2 cellular contexts compared by ENCODE assay signal in genomic region chr19:49864890-49865289, GRCh38.
TF ChIP-seq lines count a peak whose summit lies in the region.

No MANE protein-coding gene starts in this region.

TF ChIP-seq in A549, 52 proteins besides CTCF, POLR2A, EP300 and RAD21:
- TF ChIP-seq MAX (IDR thresholded peaks at IDR 0.05) (peak; percentile 16; the same call in 1 of the 2 replicates), KDM5A (IDR thresholded peaks at IDR 0.05) (no peak), KDM1A (IDR thresholded peaks at IDR 0.05; ENCODE audit: low read depth) (peak; percentile 94), HDAC2 (IDR thresholded peaks at IDR 0.05) (peak; percentile 53; the same call in 1 of the 2 replicates), HOXA7 (CRISPR knock-in tag; IDR thresholded peaks at IDR 0.05) (no peak), CHD2 (IDR thresholded peaks at IDR 0.05; ENCODE audit: low read length, partially characterized antibody) (no peak), EHMT2 (IDR thresholded peaks at IDR 0.05; ENCODE audit: low read depth) (no peak), JUNB (IDR thresholded peaks at IDR 0.05) (no peak), ELK1 (IDR thresholded peaks at IDR 0.05; ENCODE audit: low read depth, low read length) (no peak), JUN (IDR thresholded peaks at IDR 0.05) (no peak), CBX8 (IDR thresholded peaks at IDR 0.05) (no peak), SMC3 (IDR thresholded peaks at IDR 0.05) (no peak), CHD4 (IDR thresholded peaks at IDR 0.05; ENCODE audit: borderline replicate concordance) (0 out of 2 replicates have a peak, but pooled peaks have one; percentile 41), HOXB13 (CRISPR knock-in tag; IDR thresholded peaks at IDR 0.05; ENCODE audit: low read depth) (no peak)

TF ChIP-seq in HepG2, 621 proteins besides CTCF, POLR2A, EP300 and RAD21:
- TF ChIP-seq CHD4 (IDR thresholded peaks at IDR 0.05; ENCODE audit: borderline replicate concordance, low read length) (peak; percentile 36; the same call in 1 of the 2 replicates), ZNF547 (CRISPR knock-in tag; IDR thresholded peaks at IDR 0.05) (0 out of 2 replicates have a peak, but pooled peaks have one; percentile 17), ZFP37 (CRISPR knock-in tag; IDR thresholded peaks at IDR 0.05; ENCODE audit: borderline replicate concordance) (no peak), THYN1 (CRISPR knock-in tag; IDR thresholded peaks at IDR 0.05; ENCODE audit: borderline replicate concordance, low read depth) (no peak), ADNP (CRISPR knock-in tag; IDR thresholded peaks at IDR 0.05) (peak; percentile 31; the same call in 1 of the 2 replicates), ZNF629 (CRISPR knock-in tag; conservative IDR thresholded peaks at IDR 0.05) (peak; percentile 94), ZMYM3 (CRISPR knock-in tag; IDR thresholded peaks at IDR 0.05) (peak; percentile 54; the same call in 1 of the 2 replicates), ZNF205 (CRISPR knock-in tag; IDR thresholded peaks at IDR 0.05) (no peak), ASH2L (IDR thresholded peaks at IDR 0.05; ENCODE audit: insufficient read length, low read depth, low read length) (peak; percentile 31), ZFP91 (CRISPR knock-in tag; IDR thresholded peaks at IDR 0.05; ENCODE audit: borderline replicate concordance) (peak; percentile 36; the same call in 1 of the 2 replicates)
